ENCODE assay signal across 8 cellular contexts in the genomic region with DNA sequence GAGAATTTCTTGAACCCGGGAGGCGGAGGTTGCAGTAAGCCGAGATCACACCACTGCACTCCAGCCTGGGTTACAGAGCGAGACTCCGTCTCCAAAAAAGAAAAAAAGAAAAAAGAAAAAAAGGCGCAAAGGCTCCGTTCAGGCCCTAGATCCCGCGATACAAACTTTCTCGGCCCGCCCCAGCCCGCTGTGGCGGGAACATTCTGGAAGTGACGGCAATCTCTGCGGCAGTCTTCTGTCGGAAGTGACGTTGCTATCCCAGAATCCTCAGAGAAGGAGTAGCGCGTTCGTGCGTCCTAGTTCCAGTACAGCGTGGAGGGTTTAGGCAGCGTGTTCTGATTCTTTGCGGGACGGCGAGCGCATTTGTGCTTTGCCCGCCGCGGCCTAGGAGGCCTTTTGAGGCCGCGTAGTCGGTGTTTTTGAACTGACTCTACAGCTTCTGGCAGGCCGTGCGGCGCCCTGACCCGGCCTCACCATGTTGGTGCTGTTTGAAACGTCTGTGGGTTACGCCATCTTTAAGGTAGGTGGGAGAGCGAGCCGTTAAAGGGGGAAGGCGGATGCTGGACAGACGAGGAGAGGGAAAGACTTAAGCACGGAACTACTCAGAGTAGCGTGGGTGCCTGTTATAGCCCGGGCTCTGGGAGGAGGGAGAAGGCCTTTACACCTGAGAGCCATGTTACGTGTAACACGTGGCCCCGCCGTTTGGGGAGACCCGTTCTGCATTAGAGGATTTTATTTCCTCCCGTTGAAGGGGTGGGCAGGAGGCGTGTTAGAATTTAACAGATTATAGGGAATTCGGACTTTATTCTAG. TPM values are rescaled to one million over a fixed set of nuclear protein-coding genes. Genes with fewer than 3 reads are reported as not detected.
A peak's percentile ranks its signal among the peaks of the same experiment; 100 is the strongest.
DNase-seq lines count a peak whose midpoint lies in the region; ATAC-seq and TF ChIP-seq lines count a peak whose summit lies in the region.

A gene with protein sequence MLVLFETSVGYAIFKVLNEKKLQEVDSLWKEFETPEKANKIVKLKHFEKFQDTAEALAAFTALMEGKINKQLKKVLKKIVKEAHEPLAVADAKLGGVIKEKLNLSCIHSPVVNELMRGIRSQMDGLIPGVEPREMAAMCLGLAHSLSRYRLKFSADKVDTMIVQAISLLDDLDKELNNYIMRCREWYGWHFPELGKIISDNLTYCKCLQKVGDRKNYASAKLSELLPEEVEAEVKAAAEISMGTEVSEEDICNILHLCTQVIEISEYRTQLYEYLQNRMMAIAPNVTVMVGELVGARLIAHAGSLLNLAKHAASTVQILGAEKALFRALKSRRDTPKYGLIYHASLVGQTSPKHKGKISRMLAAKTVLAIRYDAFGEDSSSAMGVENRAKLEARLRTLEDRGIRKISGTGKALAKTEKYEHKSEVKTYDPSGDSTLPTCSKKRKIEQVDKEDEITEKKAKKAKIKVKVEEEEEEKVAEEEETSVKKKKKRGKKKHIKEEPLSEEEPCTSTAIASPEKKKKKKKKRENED (plus strand): TSS at position 297 of the 811 bp plus-strand sequence. CDS start 179 bp downstream, at position 476.

- H3K9me3 Mint-ChIP-seq in activated naive CD4-positive, alpha-beta T cell treated with anti-CD3 and anti-CD28 coated beads for 36 hours = no peaks in the 10 kb centered on the region

- H3K4me3 ChIP-seq in HFF-Myc (replicated peaks; ENCODE audit: low read depth, low read length) (peak within 1 kb of the TSS; percentile 97), gastroesophageal sphincter (peak within 1 kb of the TSS; percentile 81 to 92), neutrophil (ENCODE audit: low read depth in 1 of 2, low read length in 1 of 2) (peak within 1 kb of the TSS; percentile 71 to 72)

- DNase-seq in GM03348 (ENCODE audit: low spot score) (peak; percentile 95), HFF-Myc (ENCODE audit: extremely low read depth, low read depth) (peak; percentile 89), NAMALWA (ENCODE audit: low spot score) (peak; percentile 99), SK-N-DZ (ENCODE audit: low spot score) (peak; percentile 96), substantia nigra (lab: John Stamatoyannopoulos, UW) (peak; percentile 49 to 96 (median 89))
- DNase-seq in activated naive CD4-positive, alpha-beta T cell treated with anti-CD3 and anti-CD28 coated beads for 36 hours = peak; percentile 96

- peak; percentile 99 for ATAC-seq in gastroesophageal sphincter

- H3K27ac ChIP-seq in gastroesophageal sphincter (peak within 1 kb of the TSS; percentile 88 to 95 (median 92)), neutrophil (peak within 1 kb of the TSS; percentile 84), substantia nigra (ENCODE audit: low read depth, low read length, poor library complexity, severe bottlenecking) (peak within 1 kb of the TSS; percentile 94)

- H3K36me3 ChIP-seq in gastroesophageal sphincter = no peaks in the 10 kb centered on the region
- H3K36me3 ChIP-seq in neutrophil = no peaks in the 10 kb centered on the region

- intact Hi-C loops in activated naive CD4-positive, alpha-beta T cell treated with anti-CD3 and anti-CD28 coated beads for 36 hours (cut with micrococcal nuclease) = loop anchor here (1.0 to 5.0 kb wide), 16 partner anchors 13 to 1677 kb away; a partner anchor contains a TSS

- peaks cover 0 to 39% (median 5%) of the 10 kb centered on the region in 3 donors for H3K4me1 ChIP-seq in gastroesophageal sphincter
- peaks cover 20 to 24% of the 10 kb centered on the region in 2 experiments for H3K4me1 ChIP-seq in neutrophil (ENCODE audit: control insufficient read depth in 1 of 2, insufficient read depth in 1 of 2, low read depth in 1 of 2, low read length in 1 of 2)

- H3K9me3 ChIP-seq in gastroesophageal sphincter = no peaks in the 10 kb centered on the region
- H3K9me3 ChIP-seq in neutrophil = no peaks in the 10 kb centered on the region

- H3K27me3 ChIP-seq in gastroesophageal sphincter (no peaks in the 10 kb centered on the region), neutrophil (no peaks in the 10 kb centered on the region)

- no peak within 1 kb of the TSS for H3K27ac Mint-ChIP-seq in activated naive CD4-positive, alpha-beta T cell treated with anti-CD3 and anti-CD28 coated beads for 36 hours

- H3K4me1 Mint-ChIP-seq in activated naive CD4-positive, alpha-beta T cell treated with anti-CD3 and anti-CD28 coated beads for 36 hours (ENCODE audit: low read depth) = peaks cover 22% of the 10 kb centered on the region

- CTCF ChIA-PET in activated naive CD4-positive, alpha-beta T cell treated with anti-CD3 and anti-CD28 coated beads for 36 hours (lab: Charles Lee) = interaction anchor here (0.7 to 1.0 kb wide), 2 partner anchors 27 to 995 kb away, joined by 3 to 4 read pairs; a partner anchor contains a TSS

- peak; percentile 94 to 96 for TF ChIP-seq POLR2A in gastroesophageal sphincter (IDR thresholded peaks at IDR 0.05)

- H3K36me3 Mint-ChIP-seq in activated naive CD4-positive, alpha-beta T cell treated with anti-CD3 and anti-CD28 coated beads for 36 hours (ENCODE audit: low read depth) = peaks cover 16% of the 10 kb centered on the region

- TF ChIP-seq CTCF in HFF-Myc (IDR thresholded peaks at IDR 0.05; ENCODE audit: low read depth, low read length, missing control alignments) = no peak
- no peak for TF ChIP-seq CTCF in gastroesophageal sphincter (IDR thresholded peaks at IDR 0.05)
- no peak for TF ChIP-seq CTCF in neutrophil (IDR thresholded peaks at IDR 0.05)

- H3K27me3 Mint-ChIP-seq in activated naive CD4-positive, alpha-beta T cell treated with anti-CD3 and anti-CD28 coated beads for 36 hours (ENCODE audit: low read depth) = no peaks in the 10 kb centered on the region

- TF ChIP-seq EP300 in gastroesophageal sphincter (IDR thresholded peaks at IDR 0.05) = no peak

- no peak within 1 kb of the TSS for H3K4me3 Mint-ChIP-seq in activated naive CD4-positive, alpha-beta T cell treated with anti-CD3 and anti-CD28 coated beads for 36 hours

- 0% methylated on average over 19 to 29 of the region's 54 CpGs for WGBS in gastroesophageal sphincter (ENCODE audit: low coverage in 1 of 2), 2 donors

RNA-seq across cellular contexts. Expression of the gene that starts here (rescaled TPM):
- polyA plus RNA-seq in SK-N-DZ (2014; cell fraction: cytosol; rRNA removed) = 124 and 136 TPM in 2 replicates
- 247 and 339 TPM in 2 replicates for polyA plus RNA-seq in SK-N-DZ (2014; cell fraction: nucleus; rRNA removed)
- 100 to 1,000 TPM; 118 to 123 TPM for total RNA-seq in activated naive CD4-positive, alpha-beta T cell treated with anti-CD3 and anti-CD28 coated beads for 36 hours
- total RNA-seq in gastroesophageal sphincter = 10 to 100 TPM; 19.4 to 61.0 (median 41.6) TPM

Comparison
In these comparisons a context has a peak if more than half of its experiments do, and no peak if none do; other contexts are left out.
1. Peak in every context shown above with its lines: DNase-seq, ATAC-seq, H3K4me3 ChIP-seq and H3K27ac ChIP-seq.